Comparison of ENCODE assay signal across 8 cellular contexts in the genomic region with DNA sequence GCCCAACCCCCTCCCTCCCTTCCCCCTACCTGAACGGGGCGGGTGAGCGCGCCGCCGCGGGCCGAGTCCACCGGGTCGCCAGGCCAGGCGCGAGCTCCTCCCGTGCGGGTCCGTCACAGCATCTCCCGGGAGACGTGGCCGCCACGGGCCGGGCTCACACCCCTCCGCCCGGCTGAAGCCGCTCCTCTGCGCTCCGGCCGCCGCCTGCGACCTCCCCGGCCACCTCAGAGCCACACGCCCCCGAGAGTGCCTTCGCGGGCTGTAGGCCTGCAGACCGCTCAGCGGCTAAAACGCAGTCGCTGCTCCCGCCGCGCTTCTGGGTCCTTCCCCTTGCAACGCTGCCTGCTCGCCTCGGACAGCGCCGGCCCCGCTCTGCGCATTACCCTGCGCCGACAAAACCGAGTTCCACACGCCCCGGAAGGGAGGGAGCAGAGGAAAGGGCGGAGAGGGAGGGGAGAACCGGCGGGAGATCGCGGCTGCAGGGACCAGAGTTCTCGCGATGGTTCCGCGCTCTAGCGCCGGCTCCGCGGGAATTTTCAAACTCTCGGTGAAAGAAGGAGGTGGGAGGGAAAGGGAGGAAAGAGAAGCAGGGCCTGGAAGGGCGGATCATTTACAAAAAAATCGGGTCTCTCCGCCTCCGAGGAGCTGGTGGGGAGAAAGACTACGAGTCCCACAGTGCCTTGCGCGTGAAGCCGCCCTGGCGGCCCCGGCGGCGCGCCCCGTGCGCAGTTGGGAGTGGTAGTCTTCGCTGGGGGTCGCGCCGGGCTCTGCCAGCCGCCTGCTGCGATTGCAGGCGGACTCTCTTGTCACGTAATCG. TPM values are rescaled to one million over a fixed set of nuclear protein-coding genes. Genes with fewer than 3 reads are reported as not detected.
DNase-seq lines count a peak whose midpoint lies in the region; ATAC-seq and TF ChIP-seq lines count a peak whose summit lies in the region.

TSS of gene AHCTF1 (minus strand) at position 400 of the 817 bp plus-strand sequence. CDS start 13,578 bp downstream, outside the sequence.

- 0 to 1% methylated on average over 62 to 90 of the region's 90 CpGs for WGBS in esophagus, 2 donors

- peaks cover 25% of the 10 kb centered on the region for H3K4me1 Mint-ChIP-seq in activated T-cell treated with anti-CD3 and anti-CD28 coated beads, Interleukin-2, amount 50 U/mL, for 4 hours (ENCODE audit: low read depth)

- peak within 1 kb of the TSS; percentile 94 for H3K4me3 Mint-ChIP-seq in activated T-cell treated with anti-CD3 and anti-CD28 coated beads, Interleukin-2, amount 50 U/mL, for 4 hours

- no TSS peak for BruUV-seq in Panc1 (replicated peaks; lab: Mats Ljungman, UMichigan)

- H3K4me3 ChIP-seq in Panc1 (ENCODE audit: low read depth in 2 of 2, low read length in 2 of 2): peak within 1 kb of the TSS; percentile 83 to 89
- peak within 1 kb of the TSS; percentile 90 to 99 for H3K4me3 ChIP-seq in esophagus (ENCODE audit: low read depth in 1 of 2, low read length in 2 of 2)
- H3K4me3 ChIP-seq in muscle layer of colon (ENCODE audit: low read depth in 1 of 2, low read length in 2 of 2): peak within 1 kb of the TSS; percentile 83 to 88

- no peaks in the 10 kb centered on the region for H3K9me3 Mint-ChIP-seq in activated T-cell treated with anti-CD3 and anti-CD28 coated beads, Interleukin-2, amount 50 U/mL, for 4 hours

- peak; percentile 92 for ATAC-seq in GM21723 (IDR thresholded peaks at IDR 0.05; ENCODE audit: unreplicated experiment)
- peak; percentile 97 for ATAC-seq in Panc1
- ATAC-seq in activated T-cell treated with anti-CD3 and anti-CD28 coated beads, Interleukin-2, amount 50 U/mL, for 4 hours: peak; percentile 95

- H3K27me3 Mint-ChIP-seq in activated T-cell treated with anti-CD3 and anti-CD28 coated beads, Interleukin-2, amount 50 U/mL, for 4 hours (ENCODE audit: low read depth): no peaks in the 10 kb centered on the region

- H3K27ac ChIP-seq in Panc1 (ENCODE audit: low read length) (peak within 1 kb of the TSS; percentile 93), esophagus (ENCODE audit: low read depth in 2 of 2, low read length in 1 of 2) (peak within 1 kb of the TSS; percentile 98 to 99), muscle layer of colon (ENCODE audit: low read depth, low read length) (peak within 1 kb of the TSS; percentile 94)

- H3K4me1 ChIP-seq in Panc1 (ENCODE audit: control insufficient read depth, insufficient read depth, low read length) (peaks cover 8% of the 10 kb centered on the region; the same call in 1 of the 2 replicates), esophagus (ENCODE audit: control insufficient read depth in 2 of 2, insufficient read depth in 2 of 2, low read length in 1 of 2) (peaks cover 0 to 3% of the 10 kb centered on the region in 2 donors), muscle layer of colon (ENCODE audit: insufficient read depth, low read length) (peaks cover 22% of the 10 kb centered on the region)

- POLR2A ChIA-PET in Panc1 (lab: Charles Lee): no interaction called here

- DNase-seq in DMS53 (lab: John Stamatoyannopoulos, UW): peak; percentile 99
- peak; percentile 92 for DNase-seq in KG1 (lab: John Stamatoyannopoulos, UW)
- DNase-seq in Panc1 (ENCODE audit: low read depth, low spot score): peak; percentile 95
- DNase-seq in activated T-cell treated with anti-CD3 and anti-CD28 coated beads, Interleukin-2, amount 50 U/mL, for 4 hours: peak; percentile 93
- peak; percentile 82 for DNase-seq in stimulated activated CD8-positive, alpha-beta memory T cell treated with anti-CD3 and anti-CD28 coated beads, Interleukin-7, amount 100 ng/mL, for 24 hours (ENCODE audit: low read depth)

- no peaks in the 10 kb centered on the region for H3K27me3 ChIP-seq in Panc1 (ENCODE audit: control insufficient read depth, insufficient read depth, low read length)
- no peaks in the 10 kb centered on the region for H3K27me3 ChIP-seq in esophagus (ENCODE audit: control insufficient read depth in 1 of 2, insufficient read depth in 2 of 2, low read length in 2 of 2)
- H3K27me3 ChIP-seq in muscle layer of colon (ENCODE audit: control insufficient read depth in 1 of 2, insufficient read depth in 2 of 2, low read length in 2 of 2): no peaks in the 10 kb centered on the region

- H3K9ac ChIP-seq in muscle layer of colon (ENCODE audit: low read length): peak within 1 kb of the TSS; percentile 89

- TF ChIP-seq CTCF in Panc1 (IDR thresholded peaks at IDR 0.05): no peak

- CTCF ChIA-PET in Panc1 (lab: Charles Lee): no interaction called here

- H3K36me3 ChIP-seq in Panc1 (ENCODE audit: control insufficient read depth, insufficient read depth, low read length) (peaks cover 5% of the 10 kb centered on the region), esophagus (ENCODE audit: control insufficient read depth in 2 of 2, insufficient read depth in 2 of 2, low read length in 1 of 2) (no peaks in the 10 kb centered on the region), muscle layer of colon (ENCODE audit: insufficient read depth, low read length) (no peaks in the 10 kb centered on the region)

- H3K9me3 ChIP-seq in Panc1 (ENCODE audit: control insufficient read depth, insufficient read depth, low read depth, low read length) (no peaks in the 10 kb centered on the region), esophagus (ENCODE audit: control insufficient read depth in 2 of 2, insufficient read depth in 1 of 2, low read depth in 1 of 2, low read length in 1 of 2) (no peaks in the 10 kb centered on the region), muscle layer of colon (ENCODE audit: low read length) (no peaks in the 10 kb centered on the region)

- intact Hi-C loops in Panc1 (cut with micrococcal nuclease; ENCODE audit: unreplicated experiment): no loop called here

- H3K36me3 Mint-ChIP-seq in activated T-cell treated with anti-CD3 and anti-CD28 coated beads, Interleukin-2, amount 50 U/mL, for 4 hours (ENCODE audit: insufficient read depth): peaks cover 10% of the 10 kb centered on the region

- in situ Hi-C loops in Panc1 (cut with HindIII; ENCODE audit: low pct_unique_long_range_greater_than_20kb, low sequenced_read_pairs): no loop called here

RNA-seq across cellular contexts. Expression of gene AHCTF1, which starts in this region (rescaled TPM):
- total RNA-seq in Panc1 (2021; ENCODE audit: unreplicated experiment): 49.9 TPM
- polyA plus RNA-seq in Panc1 (2012; ENCODE audit: insufficient read length): 25.0 TPM
- 10 to 100 TPM; 49.4 to 55.4 (median 51.7) TPM for total RNA-seq in activated T-cell treated with anti-CD3 and anti-CD28 coated beads, Interleukin-2, amount 50 U/mL, for 4 hours
- 1 to 10 TPM; 5.5 to 7.3 TPM for polyA plus RNA-seq in esophagus

Comparison
In these comparisons a context has a peak if more than half of its experiments do, and no peak if none do; other contexts are left out.
1. Peak in every context shown above with its lines: DNase-seq, ATAC-seq, H3K4me3 ChIP-seq and H3K27ac ChIP-seq.